11 cellular contexts compared by ENCODE assay signal in genomic region chr4:115575851-115576250, GRCh38.
"Had no signal": no experiment of that assay in that cellular context is flagged by ENCODE, and none has a peak within 500 bp of the region (broad histone marks: within the 10 kb centered on the region; RNA-seq: fewer than 3 reads in every experiment).

No MANE protein-coding gene starts in this region.

- H3K4me1 ChIP-seq: pancreas had no signal

- H3K9me3 ChIP-seq: pancreas had no signal

- H3K4me3 ChIP-seq: cardiac muscle cell, pancreas had no signal

- H3K27ac ChIP-seq: cardiac muscle cell, pancreas had no signal

- DNase-seq: activated naive CD4-positive, alpha-beta T cell treated with Interleukin-2 at 50 U/mL for 16 hours; activated T-cell treated with anti-CD3 and anti-CD28 coated beads for 4 hours; hippocampal formation; pancreas; stimulated activated CD4-positive, alpha-beta T cell treated with anti-CD3 and anti-CD28 coated beads, Interleukin-12 subunit alpha, Interleukin-12 subunit beta, amount 100 ng/mL, for 4 hours; stimulated activated CD4-positive, alpha-beta T cell treated with anti-CD3 and anti-CD28 coated beads, Interleukin-2, amount 100 ng/mL, for 24 hours; SW 1271 had no signal

- ATAC-seq: activated CD4-positive, CD25-positive, alpha-beta regulatory T cell treated with anti-CD3 and anti-CD28 coated beads, Interleukin-2, amount 50 U/mL, for 24 hours; activated T-helper 17 cell treated with anti-CD3 and anti-CD28 coated beads, Interleukin-2, amount 50 U/mL, for 72 hours; esophagus mucosa; pancreas had no signal

- H3K36me3 ChIP-seq: cardiac muscle cell, pancreas had no signal

- H3K27me3 ChIP-seq: cardiac muscle cell, pancreas had no signal
